30 cellular contexts compared by ENCODE assay signal in the genomic region with DNA sequence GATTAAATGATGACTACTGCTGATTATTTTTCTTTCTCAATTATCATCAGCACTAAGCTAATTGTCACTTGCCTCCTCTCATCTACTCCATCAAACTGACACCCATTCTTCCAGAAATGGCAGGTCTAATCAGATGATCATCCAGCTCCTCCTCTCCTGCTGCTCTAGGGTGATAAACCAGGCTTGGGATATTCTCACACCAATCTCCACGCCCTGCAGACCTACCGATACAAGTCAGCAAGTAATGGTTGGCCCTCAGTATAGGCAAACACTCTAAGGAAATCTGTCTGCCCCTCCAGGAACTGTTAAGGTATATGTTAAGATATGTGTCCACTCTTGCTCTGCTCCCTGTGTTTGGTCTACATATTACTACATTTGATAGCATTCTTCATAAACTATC.
"Had no signal": no experiment of that assay in that cellular context is flagged by ENCODE, and none has a peak within 500 bp of the region (broad histone marks: within the 10 kb centered on the region; RNA-seq: fewer than 3 reads in every experiment).

No MANE protein-coding gene starts in this region.

- H3K4me1 Mint-ChIP-seq: activated B cell treated with CpG ODN at 0.5 μM for 24 hours; activated CD4-positive, alpha-beta T cell treated with anti-CD3 and anti-CD28 coated beads, Interleukin-2, amount 10 ng/mL, durations not matched to agents 24 days and 14 days; activated CD8-positive, alpha-beta memory T cell treated with anti-CD3 and anti-CD28 coated beads, Interleukin-2, amount 10 ng/mL, durations not matched to agents 7 days and 5 days; activated naive CD4-positive, alpha-beta T cell treated with anti-CD3 and anti-CD28 coated beads, Interleukin-2, amount 50 U/mL, for 24 hours had no signal

- H3K9me3 ChIP-seq: breast epithelium, Peyer's patch, SJCRH30 had no signal

- H3K36me3 ChIP-seq: breast epithelium, Peyer's patch, SJCRH30 had no signal

- H3K27ac ChIP-seq: breast epithelium, KMS-11, Peyer's patch, RWPE1, SJCRH30 had no signal

- H3K27me3 ChIP-seq: breast epithelium, Peyer's patch, SJCRH30 had no signal

- ATAC-seq: activated CD8-positive, alpha-beta memory T cell treated with anti-CD3 and anti-CD28 coated beads, Interleukin-2, amount 10 ng/mL, durations not matched to agents 7 days and 5 days; SK-N-SH treated with all-trans-retinoic acid at 6 μM for 48 hours had no signal

- H3K27ac Mint-ChIP-seq: activated B cell treated with CpG ODN at 0.5 μM for 24 hours; activated CD4-positive, alpha-beta T cell treated with anti-CD3 and anti-CD28 coated beads, Interleukin-2, amount 10 ng/mL, durations not matched to agents 24 days and 14 days; activated CD8-positive, alpha-beta memory T cell treated with anti-CD3 and anti-CD28 coated beads, Interleukin-2, amount 10 ng/mL, durations not matched to agents 7 days and 5 days; activated naive CD4-positive, alpha-beta T cell treated with anti-CD3 and anti-CD28 coated beads, Interleukin-2, amount 50 U/mL, for 24 hours; activated T-cell treated with anti-CD3 and anti-CD28 coated beads, Interleukin-2, amount 50 U/mL, for 24 hours; activated T-helper 1 cell treated with anti-CD3 and anti-CD28 coated beads, Interleukin-12 subunit alpha, Interleukin-12 subunit beta, Interleukin-2, Interleukin-4 antibody, amounts not matched to agents 30 ng/mL and 10 ng/mL and 1 ng/mL, durations not matched to agents 14 hours and 24 hours and 36 hours; T-helper 2 cell treated with Interferon-gamma antibody and Interleukin-4, amounts not matched to agents 5 μg/mL and 100 μg/mL, for 36 hours had no signal

- H3K4me3 Mint-ChIP-seq: activated B cell treated with CpG ODN at 0.5 μM for 24 hours; activated CD4-positive, alpha-beta T cell treated with anti-CD3 and anti-CD28 coated beads, Interleukin-2, amount 10 ng/mL, durations not matched to agents 24 days and 14 days; activated CD8-positive, alpha-beta memory T cell treated with anti-CD3 and anti-CD28 coated beads, Interleukin-2, amount 10 ng/mL, durations not matched to agents 7 days and 5 days; activated naive CD4-positive, alpha-beta T cell treated with anti-CD3 and anti-CD28 coated beads, Interleukin-2, amount 50 U/mL, for 24 hours; activated T-cell treated with anti-CD3 and anti-CD28 coated beads, Interleukin-2, amount 50 U/mL, for 24 hours; activated T-helper 1 cell treated with anti-CD3 and anti-CD28 coated beads, Interleukin-12 subunit alpha, Interleukin-12 subunit beta, Interleukin-2, Interleukin-4 antibody, amounts not matched to agents 30 ng/mL and 10 ng/mL and 1 ng/mL, durations not matched to agents 14 hours and 24 hours and 36 hours; T-helper 2 cell treated with Interferon-gamma antibody and Interleukin-4, amounts not matched to agents 5 μg/mL and 100 μg/mL, for 36 hours had no signal

- H3K4me3 ChIP-seq: breast epithelium, Peyer's patch, SJCRH30 had no signal

- H3K4me1 ChIP-seq: breast epithelium, Peyer's patch, SJCRH30 had no signal

- H3K9me3 Mint-ChIP-seq: activated B cell treated with CpG ODN at 0.5 μM for 24 hours; activated CD4-positive, alpha-beta T cell treated with anti-CD3 and anti-CD28 coated beads, Interleukin-2, amount 10 ng/mL, durations not matched to agents 24 days and 14 days; activated naive CD4-positive, alpha-beta T cell treated with anti-CD3 and anti-CD28 coated beads, Interleukin-2, amount 50 U/mL, for 24 hours; activated T-cell treated with anti-CD3 and anti-CD28 coated beads, Interleukin-2, amount 50 U/mL, for 24 hours; activated T-helper 1 cell treated with anti-CD3 and anti-CD28 coated beads, Interleukin-12 subunit alpha, Interleukin-12 subunit beta, Interleukin-2, Interleukin-4 antibody, amounts not matched to agents 30 ng/mL and 10 ng/mL and 1 ng/mL, durations not matched to agents 14 hours and 24 hours and 36 hours; T-helper 2 cell treated with Interferon-gamma antibody and Interleukin-4, amounts not matched to agents 5 μg/mL and 100 μg/mL, for 36 hours had no signal

- H3K9ac ChIP-seq: KMS-11 had no signal

- DNase-seq: activated B cell treated with CpG ODN at 0.5 μM for 24 hours; activated CD4-positive, alpha-beta T cell treated with anti-CD3 and anti-CD28 coated beads for 1 hour; activated CD4-positive, alpha-beta T cell treated with anti-CD3 and anti-CD28 coated beads, Interleukin-2, amount 10 ng/mL, durations not matched to agents 24 days and 14 days; activated CD4-positive, alpha-beta T cell treated with anti-CD3 and anti-CD28 coated beads, Interleukin-2, amount 50 U/mL, for 48 hours; activated CD8-positive, alpha-beta memory T cell treated with anti-CD3 and anti-CD28 coated beads, Interleukin-2, amount 10 ng/mL, durations not matched to agents 7 days and 5 days; activated effector memory CD4-positive, alpha-beta T cell treated with Interleukin-2 at 50 U/mL for 16 hours; activated naive CD4-positive, alpha-beta T cell; activated T-cell treated with anti-CD3 and anti-CD28 coated beads, Interleukin-2, amount 50 U/mL, for 24 hours; aorta; caudate nucleus; MV-4-11; NCI-H1105; NCI-H1436; NCI-H187; NCI-H2081; NCI-H446; NCI-H524; NCI-H748 treated with DMSO at 0.1 percent for 48 hours; NK-92 treated with Interleukin-12 subunit alpha and Interleukin-12 subunit beta, amount 100 ng/mL, for 24 hours; Peyer's patch; Right ventricle myocardium superior; SJCRH30; SW 1271 had no signal

- H3K36me3 Mint-ChIP-seq: activated CD8-positive, alpha-beta memory T cell treated with anti-CD3 and anti-CD28 coated beads, Interleukin-2, amount 10 ng/mL, durations not matched to agents 7 days and 5 days; activated naive CD4-positive, alpha-beta T cell treated with anti-CD3 and anti-CD28 coated beads, Interleukin-2, amount 50 U/mL, for 24 hours had no signal
